In genomic region chr17:2064980-2065785, GRCh38 we compare ENCODE assay signal across 2 cellular contexts.
TF ChIP-seq lines count a peak whose summit lies in the region.

No MANE protein-coding gene starts in this region.

TF ChIP-seq in GM23338, 12 proteins besides CTCF, POLR2A, EP300 and RAD21 (continued from another document):
- TF ChIP-seq REST (IDR thresholded peaks at IDR 0.05; ENCODE audit: unreplicated experiment), result no peak
- TF ChIP-seq CREB1 (CRISPR knock-in tag; IDR thresholded peaks at IDR 0.05; ENCODE audit: low read depth), result no peak
- TF ChIP-seq STAT1 (IDR thresholded peaks at IDR 0.05; ENCODE audit: unreplicated experiment), result no peak
- no peak for TF ChIP-seq ZNF114 (CRISPR knock-in tag; IDR thresholded peaks at IDR 0.05)
- no peak for TF ChIP-seq ZNF462 (CRISPR knock-in tag; IDR thresholded peaks at IDR 0.05)
- TF ChIP-seq ZNF331 (CRISPR knock-in tag; IDR thresholded peaks at IDR 0.05; ENCODE audit: low read depth), result no peak

TF ChIP-seq in WTC11, 78 proteins besides CTCF, POLR2A, EP300 and RAD21 (continued from another document):
- TF ChIP-seq FOXP1 (CRISPR knock-in tag; IDR thresholded peaks at IDR 0.05; ENCODE audit: borderline replicate concordance), result peak; percentile 68; the same call in 1 of the 2 replicates
- TF ChIP-seq TP53 (CRISPR knock-in tag; IDR thresholded peaks at IDR 0.05), result no peak
- peak; percentile 35; the same call in 1 of the 2 replicates for TF ChIP-seq FOXP4 (CRISPR knock-in tag; IDR thresholded peaks at IDR 0.05)
